In the genomic region with DNA sequence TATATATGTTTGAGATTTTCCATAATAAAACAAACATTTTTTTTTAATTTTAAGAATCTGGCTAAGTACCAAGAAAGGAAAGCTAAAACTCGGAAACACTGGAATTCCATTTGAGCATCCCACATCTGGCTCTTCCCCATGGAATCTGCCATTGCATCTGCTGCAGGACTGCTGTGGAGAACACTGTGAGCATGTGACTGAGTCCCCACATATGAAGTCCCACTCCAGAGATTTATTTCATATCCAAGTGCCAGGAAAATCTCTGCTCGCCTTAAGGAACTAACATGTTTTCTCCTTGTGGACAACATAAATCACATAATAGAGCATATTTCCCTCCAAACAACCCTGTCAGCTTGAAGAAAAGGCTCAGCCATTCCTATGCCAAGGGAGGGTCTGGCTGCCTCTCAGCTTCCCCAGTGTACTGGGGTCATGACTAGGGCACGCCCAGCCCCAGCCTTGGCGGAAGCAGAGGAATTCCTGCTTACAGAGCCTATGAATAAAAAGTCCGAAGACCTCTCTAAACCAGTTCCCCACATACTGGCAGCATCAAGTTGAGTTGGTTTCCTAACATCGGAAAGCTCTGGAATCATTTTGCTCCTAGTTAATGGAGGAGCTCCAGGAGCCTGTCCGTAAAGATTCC, we compare ENCODE assay signal across 1 cellular context.
TF ChIP-seq lines count a peak whose summit lies in the region.

No MANE protein-coding gene starts in this region.

TF ChIP-seq in GM23338, 12 proteins besides CTCF, POLR2A, EP300 and RAD21 (continued from another document):
- TF ChIP-seq, protein P1, sequence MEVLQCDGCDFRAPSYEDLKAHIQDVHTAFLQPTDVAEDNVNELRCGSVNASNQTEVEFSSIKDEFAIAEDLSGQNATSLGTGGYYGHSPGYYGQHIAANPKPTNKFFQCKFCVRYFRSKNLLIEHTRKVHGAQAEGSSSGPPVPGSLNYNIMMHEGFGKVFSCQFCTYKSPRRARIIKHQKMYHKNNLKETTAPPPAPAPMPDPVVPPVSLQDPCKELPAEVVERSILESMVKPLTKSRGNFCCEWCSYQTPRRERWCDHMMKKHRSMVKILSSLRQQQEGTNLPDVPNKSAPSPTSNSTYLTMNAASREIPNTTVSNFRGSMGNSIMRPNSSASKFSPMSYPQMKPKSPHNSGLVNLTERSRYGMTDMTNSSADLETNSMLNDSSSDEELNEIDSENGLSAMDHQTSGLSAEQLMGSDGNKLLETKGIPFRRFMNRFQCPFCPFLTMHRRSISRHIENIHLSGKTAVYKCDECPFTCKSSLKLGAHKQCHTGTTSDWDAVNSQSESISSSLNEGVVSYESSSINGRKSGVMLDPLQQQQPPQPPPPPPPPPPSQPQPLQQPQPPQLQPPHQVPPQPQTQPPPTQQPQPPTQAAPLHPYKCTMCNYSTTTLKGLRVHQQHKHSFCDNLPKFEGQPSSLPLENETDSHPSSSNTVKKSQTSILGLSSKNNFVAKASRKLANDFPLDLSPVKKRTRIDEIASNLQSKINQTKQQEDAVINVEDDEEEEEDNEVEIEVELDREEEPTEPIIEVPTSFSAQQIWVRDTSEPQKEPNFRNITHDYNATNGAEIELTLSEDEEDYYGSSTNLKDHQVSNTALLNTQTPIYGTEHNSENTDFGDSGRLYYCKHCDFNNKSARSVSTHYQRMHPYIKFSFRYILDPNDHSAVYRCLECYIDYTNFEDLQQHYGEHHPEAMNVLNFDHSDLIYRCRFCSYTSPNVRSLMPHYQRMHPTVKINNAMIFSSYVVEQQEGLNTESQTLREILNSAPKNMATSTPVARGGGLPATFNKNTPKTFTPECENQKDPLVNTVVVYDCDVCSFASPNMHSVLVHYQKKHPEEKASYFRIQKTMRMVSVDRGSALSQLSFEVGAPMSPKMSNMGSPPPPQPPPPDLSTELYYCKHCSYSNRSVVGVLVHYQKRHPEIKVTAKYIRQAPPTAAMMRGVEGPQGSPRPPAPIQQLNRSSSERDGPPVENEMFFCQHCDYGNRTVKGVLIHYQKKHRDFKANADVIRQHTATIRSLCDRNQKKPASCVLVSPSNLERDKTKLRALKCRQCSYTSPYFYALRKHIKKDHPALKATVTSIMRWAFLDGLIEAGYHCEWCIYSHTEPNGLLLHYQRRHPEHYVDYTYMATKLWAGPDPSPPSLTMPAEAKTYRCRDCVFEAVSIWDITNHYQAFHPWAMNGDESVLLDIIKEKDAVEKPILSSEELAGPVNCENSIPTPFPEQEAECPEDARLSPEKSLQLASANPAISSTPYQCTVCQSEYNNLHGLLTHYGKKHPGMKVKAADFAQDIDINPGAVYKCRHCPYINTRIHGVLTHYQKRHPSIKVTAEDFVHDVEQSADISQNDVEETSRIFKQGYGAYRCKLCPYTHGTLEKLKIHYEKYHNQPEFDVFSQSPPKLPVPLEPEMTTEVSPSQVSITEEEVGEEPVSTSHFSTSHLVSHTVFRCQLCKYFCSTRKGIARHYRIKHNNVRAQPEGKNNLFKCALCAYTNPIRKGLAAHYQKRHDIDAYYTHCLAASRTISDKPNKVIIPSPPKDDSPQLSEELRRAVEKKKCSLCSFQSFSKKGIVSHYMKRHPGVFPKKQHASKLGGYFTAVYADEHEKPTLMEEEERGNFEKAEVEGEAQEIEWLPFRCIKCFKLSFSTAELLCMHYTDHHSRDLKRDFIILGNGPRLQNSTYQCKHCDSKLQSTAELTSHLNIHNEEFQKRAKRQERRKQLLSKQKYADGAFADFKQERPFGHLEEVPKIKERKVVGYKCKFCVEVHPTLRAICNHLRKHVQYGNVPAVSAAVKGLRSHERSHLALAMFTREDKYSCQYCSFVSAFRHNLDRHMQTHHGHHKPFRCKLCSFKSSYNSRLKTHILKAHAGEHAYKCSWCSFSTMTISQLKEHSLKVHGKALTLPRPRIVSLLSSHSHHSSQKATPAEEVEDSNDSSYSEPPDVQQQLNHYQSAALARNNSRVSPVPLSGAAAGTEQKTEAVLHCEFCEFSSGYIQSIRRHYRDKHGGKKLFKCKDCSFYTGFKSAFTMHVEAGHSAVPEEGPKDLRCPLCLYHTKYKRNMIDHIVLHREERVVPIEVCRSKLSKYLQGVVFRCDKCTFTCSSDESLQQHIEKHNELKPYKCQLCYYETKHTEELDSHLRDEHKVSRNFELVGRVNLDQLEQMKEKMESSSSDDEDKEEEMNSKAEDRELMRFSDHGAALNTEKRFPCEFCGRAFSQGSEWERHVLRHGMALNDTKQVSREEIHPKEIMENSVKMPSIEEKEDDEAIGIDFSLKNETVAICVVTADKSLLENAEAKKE (CRISPR knock-in tag; IDR thresholded peaks at IDR 0.05): no peak
- no peak for TF ChIP-seq POLR2AphosphoS5 (IDR thresholded peaks at IDR 0.05; ENCODE audit: low read depth)
- TF ChIP-seq EZH2phosphoT487 (IDR thresholded peaks at IDR 0.05; ENCODE audit: unreplicated experiment): no peak
- TF ChIP-seq EZH2 (IDR thresholded peaks at IDR 0.05; ENCODE audit: low read depth, unreplicated experiment): no peak
- TF ChIP-seq ZNF114 (CRISPR knock-in tag; IDR thresholded peaks at IDR 0.05): no peak
- TF ChIP-seq CREB1 (CRISPR knock-in tag; IDR thresholded peaks at IDR 0.05; ENCODE audit: low read depth): no peak
- TF ChIP-seq JUNB (IDR thresholded peaks at IDR 0.05; ENCODE audit: unreplicated experiment): no peak
- TF ChIP-seq, protein P2, sequence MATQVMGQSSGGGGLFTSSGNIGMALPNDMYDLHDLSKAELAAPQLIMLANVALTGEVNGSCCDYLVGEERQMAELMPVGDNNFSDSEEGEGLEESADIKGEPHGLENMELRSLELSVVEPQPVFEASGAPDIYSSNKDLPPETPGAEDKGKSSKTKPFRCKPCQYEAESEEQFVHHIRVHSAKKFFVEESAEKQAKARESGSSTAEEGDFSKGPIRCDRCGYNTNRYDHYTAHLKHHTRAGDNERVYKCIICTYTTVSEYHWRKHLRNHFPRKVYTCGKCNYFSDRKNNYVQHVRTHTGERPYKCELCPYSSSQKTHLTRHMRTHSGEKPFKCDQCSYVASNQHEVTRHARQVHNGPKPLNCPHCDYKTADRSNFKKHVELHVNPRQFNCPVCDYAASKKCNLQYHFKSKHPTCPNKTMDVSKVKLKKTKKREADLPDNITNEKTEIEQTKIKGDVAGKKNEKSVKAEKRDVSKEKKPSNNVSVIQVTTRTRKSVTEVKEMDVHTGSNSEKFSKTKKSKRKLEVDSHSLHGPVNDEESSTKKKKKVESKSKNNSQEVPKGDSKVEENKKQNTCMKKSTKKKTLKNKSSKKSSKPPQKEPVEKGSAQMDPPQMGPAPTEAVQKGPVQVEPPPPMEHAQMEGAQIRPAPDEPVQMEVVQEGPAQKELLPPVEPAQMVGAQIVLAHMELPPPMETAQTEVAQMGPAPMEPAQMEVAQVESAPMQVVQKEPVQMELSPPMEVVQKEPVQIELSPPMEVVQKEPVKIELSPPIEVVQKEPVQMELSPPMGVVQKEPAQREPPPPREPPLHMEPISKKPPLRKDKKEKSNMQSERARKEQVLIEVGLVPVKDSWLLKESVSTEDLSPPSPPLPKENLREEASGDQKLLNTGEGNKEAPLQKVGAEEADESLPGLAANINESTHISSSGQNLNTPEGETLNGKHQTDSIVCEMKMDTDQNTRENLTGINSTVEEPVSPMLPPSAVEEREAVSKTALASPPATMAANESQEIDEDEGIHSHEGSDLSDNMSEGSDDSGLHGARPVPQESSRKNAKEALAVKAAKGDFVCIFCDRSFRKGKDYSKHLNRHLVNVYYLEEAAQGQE (IDR thresholded peaks at IDR 0.05; ENCODE audit: unreplicated experiment): no peak
